Comparison of ENCODE assay signal across 21 cellular contexts in genomic region chr17:3073850-3074249, GRCh38. TPM values are rescaled to one million over a fixed set of nuclear protein-coding genes. Genes with fewer than 3 reads are reported as not detected.
"Had no signal": no experiment of that assay in that cellular context is flagged by ENCODE, and none has a peak within 500 bp of the region (broad histone marks: within the 10 kb centered on the region; RNA-seq: fewer than 3 reads in every experiment).

No MANE protein-coding gene starts in this region.

RNA-seq across cellular contexts. Expression of gene OR1D5, which starts 10.4 kb away (rescaled TPM):
- total RNA-seq: kidney; left colon; left lung; lower leg skin; lung microvascular endothelial cell; mesenteric fat pad; mucosa of descending colon; naive thymus-derived CD8-positive, alpha-beta T cell; occipital lobe; osteocyte; posterior vena cava; psoas muscle; sigmoid colon; spleen; subcutaneous adipose tissue; suprapubic skin; thoracic aorta; ureter; uterus had no signal
- polyA plus RNA-seq: immature natural killer cell; naive thymus-derived CD8-positive, alpha-beta T cell; psoas muscle; sigmoid colon; spleen had no signal

RNA-seq across cellular contexts. Expression of gene OR1D2, which starts 30.4 kb away (rescaled TPM):
- total RNA-seq: kidney; left colon; left lung; lower leg skin; lung microvascular endothelial cell; mesenteric fat pad; mucosa of descending colon; naive thymus-derived CD8-positive, alpha-beta T cell; occipital lobe; osteocyte; posterior vena cava; psoas muscle; sigmoid colon; spleen; subcutaneous adipose tissue; suprapubic skin; thoracic aorta; ureter; uterus had no signal
- polyA plus RNA-seq: immature natural killer cell; naive thymus-derived CD8-positive, alpha-beta T cell; psoas muscle; sigmoid colon; small intestine; spleen had no signal

RNA-seq across cellular contexts. Expression of gene OR1G1, which starts 53.5 kb away (rescaled TPM):
- total RNA-seq: kidney; left colon; left lung; lower leg skin; lung microvascular endothelial cell; mesenteric fat pad; mucosa of descending colon; naive thymus-derived CD8-positive, alpha-beta T cell; occipital lobe; osteocyte; posterior vena cava; psoas muscle; sigmoid colon; spleen; subcutaneous adipose tissue; suprapubic skin; thoracic aorta; ureter; uterus had no signal
- polyA plus RNA-seq: immature natural killer cell; naive thymus-derived CD8-positive, alpha-beta T cell; psoas muscle; sigmoid colon; small intestine; spleen had no signal
